Comparison of ENCODE assay signal across 8 cellular contexts in the genomic region with DNA sequence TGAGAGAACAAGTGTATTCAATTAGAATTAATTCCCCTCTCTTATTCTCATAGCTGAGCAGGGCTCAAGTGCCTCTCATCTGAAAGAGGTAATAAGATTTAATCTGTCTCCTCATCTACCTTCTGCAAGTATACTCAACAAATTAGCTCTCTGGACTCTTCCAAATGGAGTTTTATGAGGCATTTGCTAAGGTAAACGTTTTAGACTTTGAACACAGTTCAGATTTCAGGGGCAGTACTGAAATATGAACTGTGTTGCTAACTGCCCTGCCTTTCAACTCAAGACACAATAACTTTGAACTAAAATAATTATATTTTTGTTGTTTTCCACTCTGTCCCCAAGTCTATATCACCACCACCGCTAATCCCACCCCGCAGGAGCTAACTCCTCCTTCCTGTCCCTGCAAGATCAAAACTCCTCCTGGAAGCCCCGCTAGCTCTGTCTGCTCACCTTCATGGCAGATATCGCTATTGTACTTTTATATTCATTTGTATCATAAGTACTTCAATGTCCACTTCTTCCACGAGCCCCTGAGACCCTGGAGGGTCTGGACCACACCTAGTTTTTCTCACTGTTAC.
A peak's percentile ranks its signal among the peaks of the same experiment; 100 is the strongest.
DNase-seq lines count a peak whose midpoint lies in the region; ATAC-seq and TF ChIP-seq lines count a peak whose summit lies in the region.
"Not testable (repeated sequence)": the region's sequence is repeated elsewhere in the genome, so short reads cannot be mapped to it uniquely, and the experiment has no call there.

No MANE protein-coding gene starts in this region.

- TF ChIP-seq POLR2A in gastrocnemius medialis (IDR thresholded peaks at IDR 0.05); upper lobe of left lung (IDR thresholded peaks at IDR 0.05): not testable (repeated sequence)

- not testable (repeated sequence) for H2AFZ ChIP-seq in OCI-LY7 (ENCODE audit: low read length)
- H2AFZ ChIP-seq in hepatocyte, result peak overlapping the region; percentile 83

- CTCF ChIA-PET in OCI-LY7 (lab: Charles Lee; ENCODE audit: unreplicated experiment), result not testable (repeated sequence)

- not testable (repeated sequence) for H3K9me2 ChIP-seq in OCI-LY7 (ENCODE audit: insufficient read depth, low read length); hepatocyte (replicated peaks; ENCODE audit: insufficient read depth)

- DNase-seq in GM12865 (ENCODE audit: low read depth); OCI-LY7 (ENCODE audit: low spot score); activated naive CD4-positive, alpha-beta T cell treated with anti-CD3 and anti-CD28 coated beads, Interleukin-2, amount 50 U/mL, for 72 hours (ENCODE audit: low spot score in 2 of 2); dorsolateral prefrontal cortex; hepatocyte (ENCODE audit: low spot score); gastrocnemius medialis; upper lobe of left lung: not testable (repeated sequence)

- H3K79me2 ChIP-seq in OCI-LY7 (ENCODE audit: insufficient read depth, low read depth, low read length); hepatocyte: not testable (repeated sequence)

- peak overlapping the region; percentile 45 for H3K4me3 ChIP-seq in GM12865 (ENCODE audit: low read depth, low read length)
- H3K4me3 ChIP-seq in OCI-LY7 (ENCODE audit: low read depth, low read length, poor library complexity, severe bottlenecking), result not testable (repeated sequence)
- H3K4me3 ChIP-seq in dorsolateral prefrontal cortex, result peak overlapping the region; percentile 42 to 86 (median 74)
- H3K4me3 ChIP-seq in hepatocyte, result peak overlapping the region; percentile 36
- peak overlapping the region; percentile 54 to 71 for H3K4me3 ChIP-seq in muscle layer of colon (ENCODE audit: low read depth in 1 of 2, low read length in 2 of 2)
- peak overlapping the region; percentile 60 to 81 (median 68) for H3K4me3 ChIP-seq in gastrocnemius medialis
- peak overlapping the region in 3 of 4 donors; percentile 49 to 75 (median 56) for H3K4me3 ChIP-seq in upper lobe of left lung

- not testable (repeated sequence) for H3K27me3 ChIP-seq in dorsolateral prefrontal cortex; hepatocyte; muscle layer of colon (ENCODE audit: control insufficient read depth in 1 of 2, insufficient read depth in 2 of 2, low read length in 2 of 2); gastrocnemius medialis; upper lobe of left lung

- not testable (repeated sequence) for BruUV-seq in OCI-LY7 (replicated peaks; lab: Mats Ljungman, UMichigan)

- H3K9me3 ChIP-seq in OCI-LY7 (ENCODE audit: low read length); hepatocyte (ENCODE audit: low read depth); muscle layer of colon (ENCODE audit: low read length); gastrocnemius medialis; upper lobe of left lung: not testable (repeated sequence)

- TF ChIP-seq CTCF in GM12865 (IDR thresholded peaks at IDR 0.05; ENCODE audit: insufficient read depth, low read depth, low read length, missing control alignments); OCI-LY7 (conservative IDR thresholded peaks at IDR 0.05; ENCODE audit: low read length); dorsolateral prefrontal cortex (IDR thresholded peaks at IDR 0.05 in 54 of 56, conservative IDR thresholded peaks at IDR 0.05 in 2 of 56; ENCODE audit: low read depth in 1 of 56, partially characterized antibody in 56 of 56); hepatocyte (IDR thresholded peaks at IDR 0.05; ENCODE audit: poor library complexity); gastrocnemius medialis (IDR thresholded peaks at IDR 0.05 in 4 of 5, conservative IDR thresholded peaks at IDR 0.05 in 1 of 5); upper lobe of left lung (IDR thresholded peaks at IDR 0.05): not testable (repeated sequence)

- peak overlapping the region; percentile 13 to 86 for H3K27ac Mint-ChIP-seq in activated naive CD4-positive, alpha-beta T cell treated with anti-CD3 and anti-CD28 coated beads, Interleukin-2, amount 50 U/mL, for 72 hours

- not testable (repeated sequence) for H3K36me3 Mint-ChIP-seq in activated naive CD4-positive, alpha-beta T cell treated with anti-CD3 and anti-CD28 coated beads, Interleukin-2, amount 50 U/mL, for 72 hours

- not testable (repeated sequence) for H4K20me1 ChIP-seq in OCI-LY7 (ENCODE audit: insufficient read depth, low read length); hepatocyte (ENCODE audit: insufficient read depth, poor library complexity, severe bottlenecking)

- in situ Hi-C loops in gastrocnemius medialis (cut with MboI; ENCODE audit: low sequenced_read_pairs in 4 of 4), result not testable (repeated sequence)

- not testable (repeated sequence) for H3K36me3 ChIP-seq in OCI-LY7 (ENCODE audit: insufficient read depth, low read length); hepatocyte (replicated peaks; ENCODE audit: insufficient read depth, low read depth); muscle layer of colon (ENCODE audit: insufficient read depth, low read length); gastrocnemius medialis; upper lobe of left lung

- H3K27ac ChIP-seq in OCI-LY7 (ENCODE audit: low read depth, low read length, poor library complexity, severe bottlenecking), result not testable (repeated sequence)
- H3K27ac ChIP-seq in dorsolateral prefrontal cortex, result peak overlapping the region in 47 of 59 donors; percentile 3 to 90 (median 83)
- H3K27ac ChIP-seq in hepatocyte, result peak overlapping the region; percentile 93
- H3K27ac ChIP-seq in muscle layer of colon (ENCODE audit: low read depth, low read length), result peak overlapping the region; percentile 75
- H3K27ac ChIP-seq in gastrocnemius medialis, result peak overlapping the region; percentile 73 to 85 (median 77)
- peak overlapping the region in 3 of 4 donors; percentile 73 to 89 (median 83) for H3K27ac ChIP-seq in upper lobe of left lung

- peak overlapping the region; percentile 57 for H3K9ac ChIP-seq in muscle layer of colon (ENCODE audit: low read length)

- H3K4me1 ChIP-seq in OCI-LY7 (ENCODE audit: insufficient read depth, low read length, poor library complexity, severe bottlenecking); hepatocyte (ENCODE audit: insufficient read depth); muscle layer of colon (ENCODE audit: insufficient read depth, low read length); gastrocnemius medialis; upper lobe of left lung: not testable (repeated sequence)

- not testable (repeated sequence) for ATAC-seq in activated naive CD4-positive, alpha-beta T cell treated with anti-CD3 and anti-CD28 coated beads, Interleukin-2, amount 50 U/mL, for 72 hours; gastrocnemius medialis; upper lobe of left lung (ENCODE audit: low FRiP score in 2 of 2)

- H3K9me3 Mint-ChIP-seq in activated naive CD4-positive, alpha-beta T cell treated with anti-CD3 and anti-CD28 coated beads, Interleukin-2, amount 50 U/mL, for 72 hours, result not testable (repeated sequence)

- POLR2A ChIA-PET in OCI-LY7 (lab: Charles Lee), result not testable (repeated sequence)

- intact Hi-C loops in OCI-LY7 (cut with micrococcal nuclease; ENCODE audit: unreplicated experiment), result not testable (repeated sequence)
- intact Hi-C loops in dorsolateral prefrontal cortex (cut with DNase I) (loop anchor here in 1 of 2 donors (5.0 to 10.0 kb wide), 2 partner anchors 327 to 404 kb away; no protein-coding TSS in a partner anchor), gastrocnemius medialis (cut with DNase I; ENCODE audit: low total_unique reads) (loop anchor here (2.0 to 5.0 kb wide), 2 partner anchors 327 to 426 kb away; a partner anchor contains a TSS)

- H3K4me2 ChIP-seq in OCI-LY7 (ENCODE audit: low read length) (peak overlapping the region; percentile 26; the same call in 1 of the 2 replicates), hepatocyte (peak overlapping the region; percentile 84)

- not testable (repeated sequence) for TF ChIP-seq EP300 in upper lobe of left lung (IDR thresholded peaks at IDR 0.05)

- 25% methylated on average over 6 of the region's 6 CpGs for WGBS in hepatocyte (ENCODE audit: low lambda C conversion rate, missing lambda C conversion rate)
- 42 to 45% methylated on average over 6 of the region's 6 CpGs for WGBS in upper lobe of left lung, 2 donors
